37 cellular contexts compared by ENCODE assay signal in genomic region chr10:116607336-116607735, GRCh38. TPM values are rescaled to one million over a fixed set of nuclear protein-coding genes. Genes with fewer than 3 reads are reported as not detected.
"Had no signal": no experiment of that assay in that cellular context is flagged by ENCODE, and none has a peak within 500 bp of the region (broad histone marks: within the 10 kb centered on the region; RNA-seq: fewer than 3 reads in every experiment).

No MANE protein-coding gene starts in this region.

- H3K27me3 ChIP-seq: SJCRH30 had no signal

- H3K4me1 ChIP-seq: SJCRH30 had no signal

- ATAC-seq: Panc1, Right ventricle myocardium inferior, SK-N-SH treated with all-trans-retinoic acid at 6 μM for 48 hours had no signal

- FAIRE-seq: RCC 7860 had no signal

- H3K27ac ChIP-seq: KMS-11, PC-9, RWPE1, SJCRH30, SK-N-MC had no signal

- DNase-seq: Karpas-422, KBM-7, MM.1S, MV-4-11, NCI-H1092, NCI-H1105, NCI-H1417 treated with DMSO at 0.1 percent for 48 hours, NCI-H1436 treated with DMSO at 0.1 percent for 48 hours, NCI-H1694 treated with DMSO at 0.1 percent for 48 hours, NCI-H187 treated with DMSO at 0.1 percent for 48 hours, NCI-H2029, NCI-H2081, NCI-H2171, NCI-H226, NCI-H446, NCI-H510A treated with DMSO at 0.1 percent for 48 hours, NCI-H526, NCI-H69, NCI-H748 treated with DMSO at 0.1 percent for 48 hours, NCI-H82, PC-9, SHP77, SIG-M5, SJCRH30 had no signal

- H3K9me3 ChIP-seq: SJCRH30 had no signal

- H3K4me3 ChIP-seq: PC-9, SJCRH30, SK-N-MC had no signal

- H3K36me3 ChIP-seq: SJCRH30 had no signal

RNA-seq across cellular contexts. Expression of gene PNLIPRP2, which starts 13.4 kb away (rescaled TPM):
- total RNA-seq: LHCN-M2, MCF 10A, NCI-H460, OCI-LY7, PC-9, Right ventricle myocardium inferior, RPMI7951, SJCRH30 had no signal

RNA-seq across cellular contexts. Expression of gene PNLIPRP1, which starts 16.6 kb away (rescaled TPM):
- total RNA-seq: LHCN-M2, MCF 10A, NCI-H460, OCI-LY7, PC-9, Right ventricle myocardium inferior, RPMI7951, SJCRH30, SK-MEL-5 had no signal
